In genomic region chr4:157447195-157447594, GRCh38 we compare ENCODE assay signal across 20 cellular contexts.
DNase-seq lines count a peak whose midpoint lies in the region; ATAC-seq, FAIRE-seq and TF ChIP-seq lines count a peak whose summit lies in the region.
"Had no signal": no experiment of that assay in that cellular context is flagged by ENCODE, and none has a peak within 500 bp of the region (broad histone marks: within the 10 kb centered on the region; RNA-seq: fewer than 3 reads in every experiment).

No MANE protein-coding gene starts in this region.

- DNase-seq in EL: peak; percentile 1
- peak; percentile 3 for DNase-seq in M059J (ENCODE audit: low read depth)
- DNase-seq in RWPE2 (ENCODE audit: low spot score): no peak
- DNase-seq in epithelial cell of esophagus (ENCODE audit: low read depth): peak; percentile 47
- DNase-seq in D721Med (ENCODE audit: insufficient read length, low spot score): no peak
- no peak for DNase-seq in SK-N-DZ (ENCODE audit: low spot score)
- no peak for DNase-seq in chondrocyte (ENCODE audit: low spot score)
- DNase-seq: ACHN; Calu3; CD4-positive, CD25-positive, alpha-beta regulatory T cell; DMS79; GDM1; GM23248; IMR-90 had no signal

- peaks cover 2% of the 10 kb centered on the region for H3K9me3 Mint-ChIP-seq in chondrocyte (ENCODE audit: low read depth)

- no peaks in the 10 kb centered on the region for H3K27me3 Mint-ChIP-seq in chondrocyte (ENCODE audit: low read depth)
- H3K27me3 Mint-ChIP-seq: CD4-positive, CD25-positive, alpha-beta regulatory T cell had no signal

- H3K4me3 ChIP-seq in RWPE2 (ENCODE audit: severe bottlenecking) (no peak overlapping the region), epithelial cell of esophagus (ENCODE audit: low read length) (no peak overlapping the region)
- H3K4me3 ChIP-seq: BLaER1 treated with 17β-estradiol and CSF1 and Interleukin-3, amounts not matched to agents 10 nM and 100 nM; GM23248 had no signal

- no peak overlapping the region for H3K27ac Mint-ChIP-seq in chondrocyte (ENCODE audit: unreplicated experiment)
- H3K27ac Mint-ChIP-seq: CD4-positive, CD25-positive, alpha-beta regulatory T cell had no signal

- ATAC-seq in RWPE2 (ENCODE audit: low read depth) (peak; percentile 46; the same call in 2 of the 3 replicates), GM18517 (IDR thresholded peaks at IDR 0.05; ENCODE audit: unreplicated experiment) (no peak)
- ATAC-seq: HCT116 had no signal

- H3K9me3 ChIP-seq in RWPE2 (ENCODE audit: severe bottlenecking): no peaks in the 10 kb centered on the region
- H3K9me3 ChIP-seq: BLaER1 treated with 17β-estradiol and CSF1 and Interleukin-3, amounts not matched to agents 10 nM and 100 nM had no signal

- H3K36me3 ChIP-seq in RWPE2 (ENCODE audit: low read depth): no peaks in the 10 kb centered on the region
- H3K36me3 ChIP-seq: BLaER1 treated with 17β-estradiol and CSF1 and Interleukin-3, amounts not matched to agents 10 nM and 100 nM had no signal

- no peak overlapping the region for H3K4me3 Mint-ChIP-seq in chondrocyte (ENCODE audit: unreplicated experiment)
- H3K4me3 Mint-ChIP-seq: CD4-positive, CD25-positive, alpha-beta regulatory T cell had no signal

- no peaks in the 10 kb centered on the region for H3K27me3 ChIP-seq in RWPE2 (ENCODE audit: insufficient read depth, poor library complexity, severe bottlenecking)
- H3K27me3 ChIP-seq: BLaER1 treated with 17β-estradiol and CSF1 and Interleukin-3, amounts not matched to agents 10 nM and 100 nM had no signal

- H3K36me3 Mint-ChIP-seq in chondrocyte (ENCODE audit: low read depth): no peaks in the 10 kb centered on the region
- H3K36me3 Mint-ChIP-seq: CD4-positive, CD25-positive, alpha-beta regulatory T cell had no signal

- TF ChIP-seq CTCF in RWPE2 (IDR thresholded peaks at IDR 0.05; ENCODE audit: poor library complexity, severe bottlenecking) (no peak), epithelial cell of esophagus (IDR thresholded peaks at IDR 0.05; ENCODE audit: insufficient read depth, low read depth, low read length, missing control alignments) (no peak), D721Med (IDR thresholded peaks at IDR 0.05; ENCODE audit: insufficient read depth, missing control alignments) (no peak), chondrocyte (IDR thresholded peaks at IDR 0.05) (no peak)

- FAIRE-seq in D721Med (lab: Jason Lieb, UNC): no peak
- FAIRE-seq: GM12892, H54 had no signal

- H3K27ac ChIP-seq in RWPE2 (ENCODE audit: poor library complexity, severe bottlenecking): no peak overlapping the region
- H3K27ac ChIP-seq: BLaER1 treated with 17β-estradiol and CSF1 and Interleukin-3, amounts not matched to agents 10 nM and 100 nM; GM23248; HL-60 had no signal

- H3K4me1 ChIP-seq in RWPE2 (ENCODE audit: insufficient read depth, poor library complexity, severe bottlenecking): peaks cover 4% of the 10 kb centered on the region
- H3K4me1 ChIP-seq: BLaER1 treated with 17β-estradiol and CSF1 and Interleukin-3, amounts not matched to agents 10 nM and 100 nM had no signal

- peaks cover 10% of the 10 kb centered on the region for H3K4me1 Mint-ChIP-seq in chondrocyte (ENCODE audit: low read depth)
- H3K4me1 Mint-ChIP-seq: CD4-positive, CD25-positive, alpha-beta regulatory T cell had no signal

Comparison
In these comparisons a context has a peak if more than half of its experiments do, and no peak if none do; other contexts are left out.
1. DNase-seq: peak in EL (single experiment), M059J (single experiment) and epithelial cell of esophagus (single experiment); none in RWPE2 (single experiment), D721Med (single experiment), SK-N-DZ (single experiment) and chondrocyte (single experiment).